1 cellular context compared by ENCODE assay signal in the genomic region with DNA sequence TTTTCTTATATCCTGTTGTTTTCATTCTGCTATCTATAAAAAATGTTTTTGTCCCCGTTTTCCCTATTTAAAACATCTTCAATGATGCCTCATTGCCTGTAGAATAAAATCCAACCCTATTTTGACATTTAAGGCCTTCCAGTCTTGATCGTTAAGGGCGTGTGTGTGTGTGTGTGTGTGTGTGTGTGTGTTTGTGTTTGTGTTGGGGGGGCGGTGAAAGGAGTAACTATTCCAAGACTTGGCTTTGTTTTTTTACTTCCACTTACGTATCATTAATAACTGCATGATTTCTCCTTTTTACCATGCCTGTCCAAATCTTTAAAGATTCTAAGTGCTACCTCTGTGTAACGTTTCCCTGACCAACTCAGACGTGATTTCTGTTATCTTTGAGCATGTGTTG.
TF ChIP-seq lines count a peak whose summit lies in the region.

No MANE protein-coding gene starts in this region.

TF ChIP-seq in H1, 55 proteins besides CTCF, POLR2A, EP300 and RAD21:
- TF ChIP-seq MAFK (IDR thresholded peaks at IDR 0.05; ENCODE audit: low read depth, low read length) (no peak), BACH1 (IDR thresholded peaks at IDR 0.05; ENCODE audit: low read length) (no peak), RFX5 (IDR thresholded peaks at IDR 0.05; ENCODE audit: borderline replicate concordance, low read depth, low read length) (no peak), PHF8 (conservative IDR thresholded peaks at IDR 0.05; ENCODE audit: low read depth, low read length) (no peak), HDAC2 (IDR thresholded peaks at IDR 0.05; ENCODE audit: borderline replicate concordance in 1 of 2, low read depth in 2 of 2, low read length in 2 of 2) (no peak), BRCA1 (IDR thresholded peaks at IDR 0.05; ENCODE audit: low read depth, low read length) (no peak), TBP (IDR thresholded peaks at IDR 0.05; ENCODE audit: low read depth, low read length) (no peak), NRF1 (IDR thresholded peaks at IDR 0.05; ENCODE audit: low read depth, low read length) (no peak), KDM1A (IDR thresholded peaks at IDR 0.05; ENCODE audit: borderline replicate concordance, low read length) (no peak), CTBP2 (IDR thresholded peaks at IDR 0.05; ENCODE audit: borderline replicate concordance, insufficient read depth, insufficient read length, low read length) (no peak), FOSL1 (IDR thresholded peaks at IDR 0.05; ENCODE audit: insufficient read depth, low read depth, low read length) (no peak), CHD1 (IDR thresholded peaks at IDR 0.05; ENCODE audit: low read depth, low read length) (no peak), TEAD4 (IDR thresholded peaks at IDR 0.05; ENCODE audit: low read depth, low read length) (no peak), HDAC6 (IDR thresholded peaks at IDR 0.05; ENCODE audit: low read depth, low read length) (no peak)
